Comparison of ENCODE assay signal across 8 cellular contexts in genomic region chr2:44244135-44244871, GRCh38. TPM values are rescaled to one million over a fixed set of nuclear protein-coding genes. Genes with fewer than 3 reads are reported as not detected.
DNase-seq lines count a peak whose midpoint lies in the region; ATAC-seq and TF ChIP-seq lines count a peak whose summit lies in the region.

No MANE protein-coding gene starts in this region.

- TF ChIP-seq EP300 in neural cell (conservative IDR thresholded peaks at IDR 0.05; ENCODE audit: poor library complexity, severe bottlenecking): no peak

- H3K36me3 Mint-ChIP-seq in activated T-cell treated with anti-CD3 and anti-CD28 coated beads, Interleukin-2, amount 50 U/mL, for 72 hours (ENCODE audit: insufficient read depth in 2 of 2): no peaks in the 10 kb centered on the region

- no peaks in the 10 kb centered on the region for H3K36me3 ChIP-seq in Karpas-422 (ENCODE audit: insufficient read depth, low read length)
- H3K36me3 ChIP-seq in Peyer's patch: no peaks in the 10 kb centered on the region
- H3K36me3 ChIP-seq in neural cell (ENCODE audit: insufficient read depth, low read length): no peaks in the 10 kb centered on the region

- H3K4me2 ChIP-seq in Karpas-422 (ENCODE audit: low read depth, low read length, poor library complexity, severe bottlenecking): peak overlapping the region; percentile 54
- H3K4me2 ChIP-seq in neural cell (ENCODE audit: low read length): peak overlapping the region; percentile 5

- H3K4me3 Mint-ChIP-seq in activated T-cell treated with anti-CD3 and anti-CD28 coated beads, Interleukin-2, amount 50 U/mL, for 72 hours: peak overlapping the region; percentile 39 to 70

- ATAC-seq in activated T-cell treated with anti-CD3 and anti-CD28 coated beads, Interleukin-2, amount 50 U/mL, for 72 hours (replicated peaks in 1 of 2): peak; percentile 69 to 76
- no peak for ATAC-seq in HG03571 (IDR thresholded peaks at IDR 0.05; ENCODE audit: unreplicated experiment)

- no peak overlapping the region for H3K27ac ChIP-seq in Karpas-422 (ENCODE audit: low read length)
- peak overlapping the region in 3 of 4 donors; percentile 11 to 84 (median 62) for H3K27ac ChIP-seq in Peyer's patch
- no peak overlapping the region for H3K27ac ChIP-seq in neural cell (ENCODE audit: low read length)

- peak in 5 of 6 experiments; percentile 34 to 63 (median 58) for TF ChIP-seq CTCF in Peyer's patch (IDR thresholded peaks at IDR 0.05)
- TF ChIP-seq CTCF in fibroblast of mammary gland (conservative IDR thresholded peaks at IDR 0.05; ENCODE audit: control insufficient read depth, insufficient read depth, low read depth, low read length): peak; percentile 48
- TF ChIP-seq CTCF in neural cell (IDR thresholded peaks at IDR 0.05; ENCODE audit: poor library complexity, severe bottlenecking): peak; percentile 69

- no peaks in the 10 kb centered on the region for H3K4me1 Mint-ChIP-seq in activated T-cell treated with anti-CD3 and anti-CD28 coated beads, Interleukin-2, amount 50 U/mL, for 72 hours (ENCODE audit: low read depth)

- no peaks in the 10 kb centered on the region for H4K20me1 ChIP-seq in Karpas-422 (ENCODE audit: insufficient read depth, low read depth, low read length)
- H4K20me1 ChIP-seq in neural cell (ENCODE audit: insufficient read depth): no peaks in the 10 kb centered on the region

- no peak overlapping the region for H2AFZ ChIP-seq in Karpas-422 (ENCODE audit: low read length)
- no peak overlapping the region for H2AFZ ChIP-seq in neural cell (ENCODE audit: low read depth, low read length)

- peak; percentile 55 for TF ChIP-seq RAD21 in neural cell (conservative IDR thresholded peaks at IDR 0.05)

- H3K9me2 ChIP-seq in Karpas-422 (replicated peaks; ENCODE audit: insufficient read depth, low read length): no peaks in the 10 kb centered on the region
- H3K9me2 ChIP-seq in neural cell (ENCODE audit: insufficient read depth, low read length): no peaks in the 10 kb centered on the region

- no peaks in the 10 kb centered on the region for H3K27me3 Mint-ChIP-seq in activated T-cell treated with anti-CD3 and anti-CD28 coated beads, Interleukin-2, amount 50 U/mL, for 72 hours (ENCODE audit: low read depth)

- H3F3A ChIP-seq in neural cell (ENCODE audit: insufficient read depth, low read length, poor library complexity, severe bottlenecking): no peaks in the 10 kb centered on the region

- H3K4me3 ChIP-seq in Karpas-422 (ENCODE audit: low read length) (peak overlapping the region; percentile 33; the same call in 1 of the 2 replicates), Peyer's patch (peak overlapping the region in 2 of 4 donors; percentile 38 to 40), fibroblast of mammary gland (ENCODE audit: control insufficient read depth, low read depth, low read length) (peak overlapping the region; percentile 25), neural cell (ENCODE audit: low read length) (no peak overlapping the region)

- peaks cover 5% of the 10 kb centered on the region for H3K4me1 ChIP-seq in Karpas-422 (ENCODE audit: low read length)
- H3K4me1 ChIP-seq in Peyer's patch: peaks cover 0 to 9% (median 0%) of the 10 kb centered on the region in 4 donors

- H3K79me2 ChIP-seq in Karpas-422 (ENCODE audit: low read length): no peaks in the 10 kb centered on the region
- no peaks in the 10 kb centered on the region for H3K79me2 ChIP-seq in neural cell (replicated peaks; ENCODE audit: insufficient read depth, low read length)

- H3K9me3 Mint-ChIP-seq in activated T-cell treated with anti-CD3 and anti-CD28 coated beads, Interleukin-2, amount 50 U/mL, for 72 hours: no peaks in the 10 kb centered on the region

- DNase-seq in DMS53 treated with DMSO at 0.1 percent for 48 hours (lab: John Stamatoyannopoulos, UW; ENCODE audit: unreplicated experiment) (peak; percentile 83), Karpas-422 (peak; percentile 88), Peyer's patch (peak in 2 of 3 donors; percentile 31 to 75), fibroblast of mammary gland (ENCODE audit: low read depth) (peak; percentile 76), superior temporal gyrus (ENCODE audit: extremely low spot score) (peak; percentile 93)
- peak; percentile 26 to 57 for DNase-seq in activated T-cell treated with anti-CD3 and anti-CD28 coated beads, Interleukin-2, amount 50 U/mL, for 72 hours

- H3K9ac ChIP-seq in Karpas-422 (ENCODE audit: low read length): 0 out of 2 replicates have a peak overlapping the region, but pooled peaks have one; percentile 26
- no peak overlapping the region for H3K9ac ChIP-seq in neural cell (ENCODE audit: low read length)

- peak overlapping the region; percentile 37 for H3K27ac Mint-ChIP-seq in activated T-cell treated with anti-CD3 and anti-CD28 coated beads, Interleukin-2, amount 50 U/mL, for 72 hours

- TF ChIP-seq POLR2A in Peyer's patch (IDR thresholded peaks at IDR 0.05): no peak

- H3K27me3 ChIP-seq in Karpas-422 (ENCODE audit: low read length) (no peaks in the 10 kb centered on the region), Peyer's patch (no peaks in the 10 kb centered on the region), neural cell (ENCODE audit: insufficient read depth, low read depth, low read length) (no peaks in the 10 kb centered on the region)

- H3K9me3 ChIP-seq in Karpas-422 (ENCODE audit: low read length) (no peaks in the 10 kb centered on the region), Peyer's patch (no peaks in the 10 kb centered on the region), neural cell (ENCODE audit: low read length) (no peaks in the 10 kb centered on the region)

TF ChIP-seq in neural cell, 6 proteins besides CTCF, POLR2A, EP300 and RAD21:
- TF ChIP-seq EZH2 (IDR thresholded peaks at IDR 0.05; ENCODE audit: borderline replicate concordance, insufficient read depth, low read length, poor library complexity, severe bottlenecking): no peak
- TF ChIP-seq REST (IDR thresholded peaks at IDR 0.05; ENCODE audit: borderline replicate concordance): no peak
- no peak for TF ChIP-seq TAF1 (IDR thresholded peaks at IDR 0.05; ENCODE audit: low read depth)
- no peak for TF ChIP-seq POLR2AphosphoS5 (IDR thresholded peaks at IDR 0.05)
- TF ChIP-seq MXI1 (conservative IDR thresholded peaks at IDR 0.05; ENCODE audit: poor library complexity, severe bottlenecking): peak; percentile 47
- TF ChIP-seq SMC3 (conservative IDR thresholded peaks at IDR 0.05; ENCODE audit: poor library complexity): peak; percentile 68

RNA-seq across cellular contexts. Expression of gene SLC3A1, which starts 31.0 kb away (rescaled TPM):
- 0.15 TPM in 1 of 2 replicates, not detected in the other for total RNA-seq in Karpas-422 (2014; rRNA removed; shearing (Covaris generic); ENCODE audit: low replicate concordance)
- 100 to 1,000 TPM in 3 of 4 donors, 1 to 10 TPM in 1; 5.0 to 710 (median 435) TPM for total RNA-seq in Peyer's patch
- total RNA-seq in activated T-cell treated with anti-CD3 and anti-CD28 coated beads, Interleukin-2, amount 50 U/mL, for 72 hours: under 1 TPM in 1 of 2 donors, not detected in 1; 0.26 TPM
- 0.20 and 0.66 TPM in 2 replicates for polyA plus RNA-seq in neural cell
- polyA minus RNA-seq in neural cell: 0.46 and 0.49 TPM in 2 replicates

Comparison
In these comparisons a context has a peak if more than half of its experiments do, and no peak if none do; other contexts are left out.
1. DNase-seq: peak in every context shown above with its lines; median percentile 93 in superior temporal gyrus; 88 in Karpas-422; 83 in DMS53 treated with DMSO at 0.1 percent for 48 hours; 76 in fibroblast of mammary gland; 53 in Peyer's patch; 42 in activated T-cell treated with anti-CD3 and anti-CD28 coated beads, Interleukin-2, amount 50 U/mL, for 72 hours.
2. H3K27ac ChIP-seq: peak in Peyer's patch (3 of 4); none in Karpas-422 (single experiment) and neural cell (single experiment).
3. Peak in every context shown above with its lines, with median percentiles within 50 percentile points of each other: CTCF ChIP-seq.